14 cellular contexts compared by ENCODE assay signal in the genomic region with DNA sequence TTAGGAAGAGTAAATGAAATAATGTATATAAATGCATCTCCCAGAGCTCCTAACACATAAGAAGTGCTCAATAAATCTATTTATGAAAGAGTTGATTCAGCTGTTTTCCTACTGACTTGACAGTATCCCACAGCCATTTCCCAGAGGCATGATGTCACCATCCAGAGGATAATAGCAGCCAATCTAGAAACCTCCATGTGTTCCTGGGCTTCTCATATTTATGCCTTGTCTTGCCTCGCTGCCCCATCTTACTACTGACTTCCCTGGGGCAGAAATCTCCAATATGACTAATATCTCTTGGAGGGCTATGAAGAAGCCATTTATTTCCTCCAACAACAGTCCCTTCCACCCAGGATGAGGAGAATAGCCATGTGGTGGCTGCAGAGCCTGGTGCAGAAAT.
A peak's percentile ranks its signal among the peaks of the same experiment; 100 is the strongest.
DNase-seq lines count a peak whose midpoint lies in the region; ATAC-seq and TF ChIP-seq lines count a peak whose summit lies in the region.
"Had no signal": no experiment of that assay in that cellular context is flagged by ENCODE, and none has a peak within 500 bp of the region (broad histone marks: within the 10 kb centered on the region; RNA-seq: fewer than 3 reads in every experiment).

No MANE protein-coding gene starts in this region.

- WGBS in mesenchymal stem cell, result no CpG with 5 or more reads among the region's 1 CpG

- H3K4me2 ChIP-seq in mesenchymal stem cell (ENCODE audit: low read length, poor library complexity, severe bottlenecking), result no peak overlapping the region

- peak; percentile 65 for DNase-seq in AG04449 (ENCODE audit: low read depth, low spot score)
- DNase-seq in MG63, result peak; percentile 36
- peak; percentile 44 for DNase-seq in choroid plexus epithelial cell (ENCODE audit: low read depth)
- peak; percentile 53 for DNase-seq in mesenchymal stem cell
- DNase-seq in NCI-H2029 treated with DMSO at 0.1 percent for 48 hours (lab: John Stamatoyannopoulos, UW), result no peak
- DNase-seq in activated CD4-positive, alpha-beta T cell treated with anti-CD3 and anti-CD28 coated beads for 36 hours, result no peak
- DNase-seq in AG08396 (ENCODE audit: low spot score), result no peak
- DNase-seq in activated CD4-positive, alpha-beta T cell treated with anti-CD3 and anti-CD28 coated beads, Interleukin-2, amount 50 U/mL, for 1 hour, result no peak
- DNase-seq: activated CD4-positive, alpha-beta memory T cell treated with anti-CD3 and anti-CD28 coated beads, Interleukin-2, amount 10 ng/mL, durations not matched to agents 7 days and 5 days; activated gamma-delta T cell treated with Interleukin-2 at 50 U/mL for 16 hours; colonic mucosa; NCI-H187 treated with DMSO at 0.1 percent for 48 hours; NK-92 treated with Interleukin-12 subunit alpha and Interleukin-12 subunit beta, amount 100 ng/mL, for 24 hours had no signal

- no peak overlapping the region for H2BK12ac ChIP-seq in mesenchymal stem cell (ENCODE audit: low read length in 2 of 2)

- no peak overlapping the region for H3K4me3 ChIP-seq in AG04449 (ENCODE audit: low read depth, low read length)
- H3K4me3 ChIP-seq in MG63, result no peak overlapping the region
- no peak overlapping the region for H3K4me3 ChIP-seq in choroid plexus epithelial cell (ENCODE audit: low read depth, low read length)
- no peak overlapping the region for H3K4me3 ChIP-seq in mesenchymal stem cell (ENCODE audit: insufficient read depth in 1 of 2, low read depth in 1 of 2, low read length in 2 of 2)
- H3K4me3 ChIP-seq: colonic mucosa had no signal

- H3K27ac ChIP-seq in mesenchymal stem cell (ENCODE audit: low read length, poor library complexity, severe bottlenecking), result peak overlapping the region; percentile 87
- H3K27ac ChIP-seq: colonic mucosa had no signal

- H3K36me3 Mint-ChIP-seq in activated CD4-positive, alpha-beta T cell treated with anti-CD3 and anti-CD28 coated beads for 36 hours (ENCODE audit: low read depth), result no peaks in the 10 kb centered on the region

- H3K4me1 ChIP-seq in mesenchymal stem cell (ENCODE audit: control insufficient read depth, insufficient read depth, low read depth, low read length), result peaks cover 30% of the 10 kb centered on the region
- H3K4me1 ChIP-seq: colonic mucosa had no signal

- H2BK15ac ChIP-seq in mesenchymal stem cell (ENCODE audit: low read depth, poor library complexity, severe bottlenecking), result no peak overlapping the region

- H3K18ac ChIP-seq in mesenchymal stem cell (ENCODE audit: low read depth in 1 of 2, low read length in 2 of 2), result no peak overlapping the region

- H4K91ac ChIP-seq in mesenchymal stem cell (ENCODE audit: low read length), result no peak overlapping the region

- H3K36me3 ChIP-seq in MG63, result no peaks in the 10 kb centered on the region
- no peaks in the 10 kb centered on the region for H3K36me3 ChIP-seq in mesenchymal stem cell (ENCODE audit: control insufficient read depth in 1 of 2, insufficient read depth in 2 of 2, low read depth in 1 of 2, low read length in 2 of 2)
- H3K36me3 ChIP-seq: colonic mucosa had no signal

- POLR2A ChIA-PET in AG04449 (lab: Yijun Ruan, JAX), result interaction anchor here (1.8 kb wide), 1 partner anchor 118 kb away, joined by 6 read pairs; no protein-coding TSS in a partner anchor
- POLR2A ChIA-PET in activated CD4-positive, alpha-beta T cell treated with anti-CD3 and anti-CD28 coated beads for 36 hours (lab: Charles Lee), result no interaction called here

- H3K4me1 Mint-ChIP-seq in activated CD4-positive, alpha-beta T cell treated with anti-CD3 and anti-CD28 coated beads for 36 hours, result no peaks in the 10 kb centered on the region
- H3K4me1 Mint-ChIP-seq: activated CD4-positive, alpha-beta memory T cell treated with anti-CD3 and anti-CD28 coated beads, Interleukin-2, amount 10 ng/mL, durations not matched to agents 7 days and 5 days; B cell had no signal

- intact Hi-C loops in activated CD4-positive, alpha-beta T cell treated with anti-CD3 and anti-CD28 coated beads for 36 hours (cut with DNase I, micrococcal nuclease), result no loop called here

- H3K79me1 ChIP-seq in mesenchymal stem cell (replicated peaks; ENCODE audit: low read length, poor library complexity, severe bottlenecking), result peaks cover 6% of the 10 kb centered on the region

- peak overlapping the region; percentile 81 for H3K9ac ChIP-seq in mesenchymal stem cell (ENCODE audit: low read length)

- no peak overlapping the region for H3K4ac ChIP-seq in mesenchymal stem cell (ENCODE audit: low read depth in 1 of 2, low read length in 2 of 2)

- H3K23ac ChIP-seq in mesenchymal stem cell (ENCODE audit: low read length in 2 of 2), result no peak overlapping the region

- no peak overlapping the region for H2AK5ac ChIP-seq in mesenchymal stem cell (ENCODE audit: low read length, severe bottlenecking)

- H3K27me3 ChIP-seq in MG63 (no peaks in the 10 kb centered on the region), mesenchymal stem cell (ENCODE audit: control insufficient read depth in 1 of 2, insufficient read depth in 1 of 2, low read length in 2 of 2) (no peaks in the 10 kb centered on the region)
- H3K27me3 ChIP-seq: colonic mucosa had no signal

- TF ChIP-seq CTCF in AG04449 (IDR thresholded peaks at IDR 0.05; ENCODE audit: insufficient read depth, low read length, missing control alignments) (no peak), choroid plexus epithelial cell (conservative IDR thresholded peaks at IDR 0.05; ENCODE audit: low read depth, low read length) (no peak)

- H3K27me3 Mint-ChIP-seq in activated CD4-positive, alpha-beta T cell treated with anti-CD3 and anti-CD28 coated beads for 36 hours, result peaks cover 9% of the 10 kb centered on the region

- H2BK120ac ChIP-seq in mesenchymal stem cell (ENCODE audit: low read depth, low read length), result no peak overlapping the region

- H3K27ac Mint-ChIP-seq in activated CD4-positive, alpha-beta T cell treated with anti-CD3 and anti-CD28 coated beads for 36 hours, result no peak overlapping the region
- H3K27ac Mint-ChIP-seq: activated CD4-positive, alpha-beta memory T cell treated with anti-CD3 and anti-CD28 coated beads, Interleukin-2, amount 10 ng/mL, durations not matched to agents 7 days and 5 days; B cell had no signal

- no peaks in the 10 kb centered on the region for H3K9me3 Mint-ChIP-seq in activated CD4-positive, alpha-beta T cell treated with anti-CD3 and anti-CD28 coated beads for 36 hours (ENCODE audit: low read depth)
- H3K9me3 Mint-ChIP-seq: activated CD4-positive, alpha-beta memory T cell treated with anti-CD3 and anti-CD28 coated beads, Interleukin-2, amount 10 ng/mL, durations not matched to agents 7 days and 5 days had no signal

- no peak overlapping the region for H3K4me3 Mint-ChIP-seq in activated CD4-positive, alpha-beta T cell treated with anti-CD3 and anti-CD28 coated beads for 36 hours
- H3K4me3 Mint-ChIP-seq: activated CD4-positive, alpha-beta memory T cell treated with anti-CD3 and anti-CD28 coated beads, Interleukin-2, amount 10 ng/mL, durations not matched to agents 7 days and 5 days; B cell had no signal

- no peak overlapping the region for H4K8ac ChIP-seq in mesenchymal stem cell (ENCODE audit: low read length)

- peak overlapping the region; percentile 5 for H2BK5ac ChIP-seq in mesenchymal stem cell (ENCODE audit: low read depth, low read length, poor library complexity, severe bottlenecking)

- no peak for ATAC-seq in activated CD4-positive, alpha-beta T cell treated with anti-CD3 and anti-CD28 coated beads for 36 hours

- H3K9me3 ChIP-seq in MG63, result no peaks in the 10 kb centered on the region
- no peaks in the 10 kb centered on the region for H3K9me3 ChIP-seq in mesenchymal stem cell (ENCODE audit: control insufficient read depth, low read length)
- H3K9me3 ChIP-seq: colonic mucosa had no signal

- no peak overlapping the region for H2AFZ ChIP-seq in mesenchymal stem cell (ENCODE audit: low read depth, low read length)

- CTCF ChIA-PET in AG04449 (lab: Yijun Ruan, JAX), result interaction anchor here (1.0 to 1.9 kb wide), 3 partner anchors 11 to 138 kb away, joined by 4 to 10 read pairs (median 5); no protein-coding TSS in a partner anchor
- CTCF ChIA-PET in activated CD4-positive, alpha-beta T cell treated with anti-CD3 and anti-CD28 coated beads for 36 hours (lab: Charles Lee), result interaction anchor here (1.0 kb wide), 1 partner anchor 34 kb away, joined by 3 read pairs; no protein-coding TSS in a partner anchor

- H3K14ac ChIP-seq in mesenchymal stem cell (ENCODE audit: low read length in 2 of 2), result no peak overlapping the region

Comparison
In these comparisons a context has a peak if more than half of its experiments do, and no peak if none do; other contexts are left out.
1. DNase-seq: peak in AG04449 (single experiment), MG63 (single experiment), choroid plexus epithelial cell (single experiment) and mesenchymal stem cell (single experiment); none in NCI-H2029 treated with DMSO at 0.1 percent for 48 hours (single experiment), activated CD4-positive, alpha-beta T cell treated with anti-CD3 and anti-CD28 coated beads for 36 hours (single experiment), AG08396 (single experiment) and activated CD4-positive, alpha-beta T cell treated with anti-CD3 and anti-CD28 coated beads, Interleukin-2, amount 50 U/mL, for 1 hour (single experiment).